8 cellular contexts compared by ENCODE assay signal in genomic region chr11:118911880-118912741, GRCh38. TPM values are rescaled to one million over a fixed set of nuclear protein-coding genes. Genes with fewer than 3 reads are reported as not detected.
DNase-seq lines count a peak whose midpoint lies in the region; ATAC-seq and TF ChIP-seq lines count a peak whose summit lies in the region.

No MANE protein-coding gene starts in this region.

- H3K27ac Mint-ChIP-seq in activated T-helper 17 cell treated with anti-CD3 and anti-CD28 coated beads, Interleukin-2, amount 50 U/mL, for 72 hours = peak overlapping the region; percentile 89

- peak overlapping the region; percentile 90 for H3K9ac ChIP-seq in NT2/D1 (ENCODE audit: insufficient read length, low read depth)

- H3K4me1 ChIP-seq in NT2/D1 (ENCODE audit: insufficient read depth, insufficient read length) = peaks cover 35% of the 10 kb centered on the region
- H3K4me1 ChIP-seq in neutrophil (ENCODE audit: control insufficient read depth in 1 of 2, insufficient read depth in 1 of 2, low read depth in 1 of 2, low read length in 1 of 2) = peaks cover 19 to 24% of the 10 kb centered on the region in 2 experiments

- no peaks in the 10 kb centered on the region for H3K27me3 Mint-ChIP-seq in activated T-helper 17 cell treated with anti-CD3 and anti-CD28 coated beads, Interleukin-2, amount 50 U/mL, for 72 hours

- H3K4me1 Mint-ChIP-seq in activated T-helper 17 cell treated with anti-CD3 and anti-CD28 coated beads, Interleukin-2, amount 50 U/mL, for 72 hours = peaks cover 44% of the 10 kb centered on the region

- H3K36me3 Mint-ChIP-seq in activated T-helper 17 cell treated with anti-CD3 and anti-CD28 coated beads, Interleukin-2, amount 50 U/mL, for 72 hours (ENCODE audit: low read depth) = peaks cover 18% of the 10 kb centered on the region

- H3K4me3 ChIP-seq in NT2/D1 (ENCODE audit: insufficient read length, low read depth) = peak overlapping the region; percentile 58
- H3K4me3 ChIP-seq in neutrophil (ENCODE audit: low read depth in 1 of 2, low read length in 1 of 2) = no peak overlapping the region

- H3K9me3 Mint-ChIP-seq in activated T-helper 17 cell treated with anti-CD3 and anti-CD28 coated beads, Interleukin-2, amount 50 U/mL, for 72 hours = no peaks in the 10 kb centered on the region

- peak; percentile 72 for ATAC-seq in activated T-helper 17 cell treated with anti-CD3 and anti-CD28 coated beads, Interleukin-2, amount 50 U/mL, for 72 hours (replicated peaks)
- no peak for ATAC-seq in HG02678 (IDR thresholded peaks at IDR 0.05; ENCODE audit: unreplicated experiment)

- no peaks in the 10 kb centered on the region for H3K27me3 ChIP-seq in NT2/D1 (ENCODE audit: insufficient read depth, insufficient read length)
- H3K27me3 ChIP-seq in neutrophil = peaks cover 31% of the 10 kb centered on the region

- no peaks in the 10 kb centered on the region for H3K9me3 ChIP-seq in NT2/D1 (ENCODE audit: insufficient read depth, low read length)
- H3K9me3 ChIP-seq in neutrophil = no peaks in the 10 kb centered on the region

- peaks cover 25% of the 10 kb centered on the region for H3K36me3 ChIP-seq in NT2/D1 (ENCODE audit: insufficient read depth, insufficient read length, low read length)
- H3K36me3 ChIP-seq in neutrophil = no peaks in the 10 kb centered on the region

- peak overlapping the region; percentile 68 for H3K27ac ChIP-seq in neutrophil

- H3K4me3 Mint-ChIP-seq in activated T-helper 17 cell treated with anti-CD3 and anti-CD28 coated beads, Interleukin-2, amount 50 U/mL, for 72 hours = peak overlapping the region; percentile 98

- no peak for TF ChIP-seq CTCF in neutrophil (IDR thresholded peaks at IDR 0.05)

- DNase-seq in DMS79 treated with DMSO at 0.1 percent for 48 hours (lab: John Stamatoyannopoulos, UW) (peak; percentile 95), NT2/D1 (ENCODE audit: low read depth, low spot score) (no peak), fibroblast of peridontal ligament (ENCODE audit: extremely low read depth) (peak; percentile 82), superior temporal gyrus (ENCODE audit: extremely low spot score) (peak; percentile 38), midbrain (lab: John Stamatoyannopoulos, UW) (no peak)

RNA-seq across cellular contexts. Expression of gene BCL9L, which starts 13.6 kb away (rescaled TPM):
- total RNA-seq in activated T-helper 17 cell treated with anti-CD3 and anti-CD28 coated beads, Interleukin-2, amount 50 U/mL, for 72 hours = 10 to 100 TPM; 30.2 to 49.6 TPM

RNA-seq across cellular contexts. Expression of gene CXCR5, which starts 28.4 kb away (rescaled TPM):
- 10 to 100 TPM in 1 of 2 donors, 1 to 10 TPM in 1; 8.0 to 20.2 TPM for total RNA-seq in activated T-helper 17 cell treated with anti-CD3 and anti-CD28 coated beads, Interleukin-2, amount 50 U/mL, for 72 hours

RNA-seq across cellular contexts. Expression of gene UPK2, which starts 44.0 kb away (rescaled TPM):
- 1 to 10 TPM in 1 of 2 donors, under 1 TPM in 1; 0.43 to 7.1 TPM for total RNA-seq in activated T-helper 17 cell treated with anti-CD3 and anti-CD28 coated beads, Interleukin-2, amount 50 U/mL, for 72 hours

RNA-seq across cellular contexts. Expression of gene FOXR1, which starts 59.5 kb away (rescaled TPM):
- total RNA-seq in activated T-helper 17 cell treated with anti-CD3 and anti-CD28 coated beads, Interleukin-2, amount 50 U/mL, for 72 hours = under 1 TPM in 1 of 2 donors, not detected in 1; 0.98 TPM

Comparison
In these comparisons a context has a peak if more than half of its experiments do, and no peak if none do; other contexts are left out.
1. DNase-seq: peak in DMS79 treated with DMSO at 0.1 percent for 48 hours (single experiment), fibroblast of peridontal ligament (single experiment) and superior temporal gyrus (single experiment); none in NT2/D1 (single experiment) and midbrain (single experiment).